In the genomic region with DNA sequence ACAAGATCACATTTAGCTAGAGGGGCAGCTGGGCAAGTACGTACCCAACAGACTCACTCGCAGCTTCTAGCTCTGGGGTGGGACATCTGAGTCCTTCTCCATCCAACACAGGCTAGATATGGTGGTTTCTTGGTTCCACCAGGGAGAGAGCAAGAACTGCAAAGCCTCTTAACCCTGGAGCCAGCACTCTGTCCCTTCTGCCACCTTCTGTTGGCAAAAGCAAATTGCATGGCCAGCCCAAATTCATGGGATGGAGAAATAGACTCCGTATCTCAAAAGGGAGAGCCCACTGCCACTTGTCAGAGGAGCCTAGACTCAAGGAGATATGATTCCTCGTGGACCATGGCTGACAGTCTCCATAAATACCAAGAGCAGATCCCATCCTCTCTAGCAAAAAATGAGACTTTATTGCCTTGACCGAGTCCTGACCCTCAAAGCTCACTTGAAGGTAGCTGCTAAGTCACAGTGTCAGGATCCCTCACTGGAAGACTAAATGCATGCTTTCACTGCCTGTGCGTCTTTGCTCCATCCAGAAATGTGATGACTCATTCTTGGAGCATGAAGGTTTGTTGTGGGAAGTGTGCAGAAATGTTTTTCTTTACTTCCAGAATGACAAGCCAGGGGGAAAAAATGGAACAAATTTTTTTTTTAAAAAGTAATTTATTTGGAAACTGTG, we compare ENCODE assay signal across 9 cellular contexts. TPM values are rescaled to one million over a fixed set of nuclear protein-coding genes. Genes with fewer than 3 reads are reported as not detected.
A peak's percentile ranks its signal among the peaks of the same experiment; 100 is the strongest.
DNase-seq lines count a peak whose midpoint lies in the region; ATAC-seq and TF ChIP-seq lines count a peak whose summit lies in the region.
"Had no signal": no experiment of that assay in that cellular context is flagged by ENCODE, and none has a peak within 500 bp of the region (broad histone marks: within the 10 kb centered on the region; RNA-seq: fewer than 3 reads in every experiment).

No MANE protein-coding gene starts in this region.

- no peak overlapping the region for H3K27ac Mint-ChIP-seq in T-helper 2 cell treated with Interferon-gamma antibody and Interleukin-4, amounts not matched to agents 5 μg/mL and 100 μg/mL, for 36 hours

- no peak for ATAC-seq in GM18511 (IDR thresholded peaks at IDR 0.05; ENCODE audit: unreplicated experiment)

- DNase-seq in EL: peak; percentile 91
- peak; percentile 20 for DNase-seq in LoVo (ENCODE audit: low spot score)
- no peak for DNase-seq in breast epithelium (ENCODE audit: low spot score in 2 of 2)
- DNase-seq in myocyte (ENCODE audit: low read depth): peak; percentile 49
- no peak for DNase-seq in effector CD4-positive, alpha-beta T cell
- DNase-seq in T-helper 2 cell treated with Interferon-gamma antibody and Interleukin-4, amounts not matched to agents 5 μg/mL and 100 μg/mL, for 36 hours (ENCODE audit: low spot score): no peak
- no peak for DNase-seq in T-helper 9 cell

- H3K4me3 Mint-ChIP-seq in T-helper 2 cell treated with Interferon-gamma antibody and Interleukin-4, amounts not matched to agents 5 μg/mL and 100 μg/mL, for 36 hours: no peak overlapping the region

- H3K36me3 ChIP-seq in breast epithelium: no peaks in the 10 kb centered on the region

- H3K27ac ChIP-seq in breast epithelium: no peak overlapping the region

- TF ChIP-seq CTCF in breast epithelium (IDR thresholded peaks at IDR 0.05): peak in 2 of 3 donors; percentile 17 to 21

- no peak for TF ChIP-seq POLR2A in breast epithelium (IDR thresholded peaks at IDR 0.05)

- peaks cover 4% of the 10 kb centered on the region for H3K27me3 Mint-ChIP-seq in T-helper 2 cell treated with Interferon-gamma antibody and Interleukin-4, amounts not matched to agents 5 μg/mL and 100 μg/mL, for 36 hours (ENCODE audit: low read depth)

- no peaks in the 10 kb centered on the region for H3K4me1 ChIP-seq in breast epithelium

- peaks cover 10% of the 10 kb centered on the region for H3K9me3 Mint-ChIP-seq in T-helper 2 cell treated with Interferon-gamma antibody and Interleukin-4, amounts not matched to agents 5 μg/mL and 100 μg/mL, for 36 hours

- no peaks in the 10 kb centered on the region for H3K4me1 Mint-ChIP-seq in T-helper 2 cell treated with Interferon-gamma antibody and Interleukin-4, amounts not matched to agents 5 μg/mL and 100 μg/mL, for 36 hours (ENCODE audit: low read depth)

- H3K27me3 ChIP-seq in breast epithelium: no peaks in the 10 kb centered on the region

- no peak overlapping the region for H3K4me3 ChIP-seq in breast epithelium
- H3K4me3 ChIP-seq: lung had no signal

- no peaks in the 10 kb centered on the region for H3K36me3 Mint-ChIP-seq in T-helper 2 cell treated with Interferon-gamma antibody and Interleukin-4, amounts not matched to agents 5 μg/mL and 100 μg/mL, for 36 hours (ENCODE audit: low read depth)

- intact Hi-C loops in breast epithelium (cut with DNase I; ENCODE audit: low total_unique reads): no loop called here

- H3K9me3 ChIP-seq in breast epithelium: peaks cover 0 to 11% of the 10 kb centered on the region in 2 donors

RNA-seq across cellular contexts. Expression of gene ROR2, which starts 28.8 kb away (rescaled TPM):
- total RNA-seq in breast epithelium (10 to 100 TPM in 2 of 3 donors, 1 to 10 TPM in 1; 2.1 to 25.6 (median 10.2) TPM), myocyte (0.05 TPM in 1 of 2 replicates, not detected in the other)
- polyA plus RNA-seq in myocyte (2012): 0.37 TPM

Comparison
In these comparisons a context has a peak if more than half of its experiments do, and no peak if none do; other contexts are left out.
1. DNase-seq: peak in EL (single experiment), LoVo (single experiment) and myocyte (single experiment); none in breast epithelium (0 of 2), effector CD4-positive, alpha-beta T cell (single experiment), T-helper 2 cell treated with Interferon-gamma antibody and Interleukin-4, amounts not matched to agents 5 μg/mL and 100 μg/mL, for 36 hours (single experiment) and T-helper 9 cell (single experiment).